In genomic region chr5:72850113-72850512, GRCh38 we compare ENCODE assay signal across 10 cellular contexts. TPM values are rescaled to one million over a fixed set of nuclear protein-coding genes. Genes with fewer than 3 reads are reported as not detected.
DNase-seq lines count a peak whose midpoint lies in the region; ATAC-seq and TF ChIP-seq lines count a peak whose summit lies in the region.
"Had no signal": no experiment of that assay in that cellular context is flagged by ENCODE, and none has a peak within 500 bp of the region (broad histone marks: within the 10 kb centered on the region; RNA-seq: fewer than 3 reads in every experiment).

No MANE protein-coding gene starts in this region.

- no peaks in the 10 kb centered on the region for H3K27me3 Mint-ChIP-seq in activated T-cell treated with anti-CD3 and anti-CD28 coated beads, Interleukin-2, amount 50 U/mL, for 72 hours (ENCODE audit: low read depth)
- no peaks in the 10 kb centered on the region for H3K27me3 Mint-ChIP-seq in activated T-helper 17 cell treated with anti-CD3 and anti-CD28 coated beads, Interleukin-2, amount 50 U/mL, for 72 hours

- no peak for ATAC-seq in activated T-cell treated with anti-CD3 and anti-CD28 coated beads, Interleukin-2, amount 50 U/mL, for 72 hours (replicated peaks in 1 of 2)
- ATAC-seq in activated T-helper 17 cell treated with anti-CD3 and anti-CD28 coated beads, Interleukin-2, amount 50 U/mL, for 72 hours (replicated peaks) = no peak
- no peak for ATAC-seq in thoracic aorta (ENCODE audit: insufficient number of reproducible peaks, low FRiP score, low read depth)

- H3K4me1 ChIP-seq in iPS-18a (ENCODE audit: control insufficient read depth, low read depth, low read length) (peaks cover 24% of the 10 kb centered on the region), thoracic aorta (ENCODE audit: control insufficient read depth in 1 of 2, low read depth in 2 of 2) (peaks cover 55 to 72% of the 10 kb centered on the region in 2 donors)

- H3K4me1 Mint-ChIP-seq in activated T-cell treated with anti-CD3 and anti-CD28 coated beads, Interleukin-2, amount 50 U/mL, for 72 hours (ENCODE audit: low read depth) = peaks cover 76% of the 10 kb centered on the region
- H3K4me1 Mint-ChIP-seq in activated T-helper 17 cell treated with anti-CD3 and anti-CD28 coated beads, Interleukin-2, amount 50 U/mL, for 72 hours = peaks cover 17% of the 10 kb centered on the region

- H3K4me3 ChIP-seq in iPS-18a (ENCODE audit: low read length) (peak overlapping the region; percentile 89), thoracic aorta (peak overlapping the region; percentile 87)

- H3K9me3 ChIP-seq in iPS-18a (ENCODE audit: control insufficient read depth, low read depth, low read length) (no peaks in the 10 kb centered on the region), thoracic aorta (no peaks in the 10 kb centered on the region)

- no peak for TF ChIP-seq CTCF in thoracic aorta (IDR thresholded peaks at IDR 0.05)

- peak overlapping the region; percentile 79 to 96 for H3K4me3 Mint-ChIP-seq in activated T-cell treated with anti-CD3 and anti-CD28 coated beads, Interleukin-2, amount 50 U/mL, for 72 hours
- peak overlapping the region; percentile 96 for H3K4me3 Mint-ChIP-seq in activated T-helper 17 cell treated with anti-CD3 and anti-CD28 coated beads, Interleukin-2, amount 50 U/mL, for 72 hours

- H3K27ac ChIP-seq in iPS-18a (ENCODE audit: low read length) (no peak overlapping the region), thoracic aorta (no peak overlapping the region)

- H3K9ac ChIP-seq in iPS-18a (ENCODE audit: low read length) = no peak overlapping the region

- H3K36me3 ChIP-seq in iPS-18a (ENCODE audit: control insufficient read depth, low read depth, low read length) (peaks cover 30% of the 10 kb centered on the region), thoracic aorta (no peaks in the 10 kb centered on the region)

- H3K27me3 ChIP-seq in iPS-18a (ENCODE audit: control insufficient read depth, insufficient read depth, low read length) (no peaks in the 10 kb centered on the region), thoracic aorta (replicated peaks; ENCODE audit: insufficient read depth) (no peaks in the 10 kb centered on the region)

- no peak for DNase-seq in activated T-cell treated with anti-CD3 and anti-CD28 coated beads, Interleukin-2, amount 50 U/mL, for 72 hours
- no peak for DNase-seq in activated T-cell treated with anti-CD3 and anti-CD28 coated beads, Interleukin-2, amount 50 U/mL, for 1 hour
- no peak for DNase-seq in thoracic aorta (ENCODE audit: low spot score)
- no peak for DNase-seq in NK-92 (lab: John Stamatoyannopoulos, UW; ENCODE audit: unreplicated experiment)
- DNase-seq in CD1c-positive myeloid dendritic cell (ENCODE audit: extremely low spot score) = no peak
- DNase-seq in NCI-H82 (lab: John Stamatoyannopoulos, UW) = no peak
- DNase-seq: activated CD4-positive, alpha-beta T cell treated with anti-CD3 and anti-CD28 coated beads for 48 hours; COR-L47 had no signal

- no peaks in the 10 kb centered on the region for H3K9me3 Mint-ChIP-seq in activated T-cell treated with anti-CD3 and anti-CD28 coated beads, Interleukin-2, amount 50 U/mL, for 72 hours
- no peaks in the 10 kb centered on the region for H3K9me3 Mint-ChIP-seq in activated T-helper 17 cell treated with anti-CD3 and anti-CD28 coated beads, Interleukin-2, amount 50 U/mL, for 72 hours

- H3K27ac Mint-ChIP-seq in activated T-cell treated with anti-CD3 and anti-CD28 coated beads, Interleukin-2, amount 50 U/mL, for 72 hours = peak overlapping the region; percentile 88
- H3K27ac Mint-ChIP-seq in activated T-helper 17 cell treated with anti-CD3 and anti-CD28 coated beads, Interleukin-2, amount 50 U/mL, for 72 hours = peak overlapping the region; percentile 4

- peaks cover 3 to 18% of the 10 kb centered on the region in 2 donors for H3K36me3 Mint-ChIP-seq in activated T-cell treated with anti-CD3 and anti-CD28 coated beads, Interleukin-2, amount 50 U/mL, for 72 hours (ENCODE audit: insufficient read depth in 2 of 2)
- peaks cover 67% of the 10 kb centered on the region for H3K36me3 Mint-ChIP-seq in activated T-helper 17 cell treated with anti-CD3 and anti-CD28 coated beads, Interleukin-2, amount 50 U/mL, for 72 hours (ENCODE audit: low read depth)

RNA-seq across cellular contexts. Expression of gene TNPO1, which starts 33.7 kb away (rescaled TPM):
- 100 to 1,000 TPM in 1 of 2 donors, 10 to 100 TPM in 1; 92.6 to 114 TPM for total RNA-seq in activated T-cell treated with anti-CD3 and anti-CD28 coated beads, Interleukin-2, amount 50 U/mL, for 72 hours
- 100 to 1,000 TPM in 1 of 2 donors, 10 to 100 TPM in 1; 61.7 to 117 TPM for total RNA-seq in activated T-helper 17 cell treated with anti-CD3 and anti-CD28 coated beads, Interleukin-2, amount 50 U/mL, for 72 hours
- total RNA-seq in thoracic aorta = 100 to 1,000 TPM in 1 of 2 donors, 10 to 100 TPM in 1; 75.8 to 150 TPM
